In the genomic region with DNA sequence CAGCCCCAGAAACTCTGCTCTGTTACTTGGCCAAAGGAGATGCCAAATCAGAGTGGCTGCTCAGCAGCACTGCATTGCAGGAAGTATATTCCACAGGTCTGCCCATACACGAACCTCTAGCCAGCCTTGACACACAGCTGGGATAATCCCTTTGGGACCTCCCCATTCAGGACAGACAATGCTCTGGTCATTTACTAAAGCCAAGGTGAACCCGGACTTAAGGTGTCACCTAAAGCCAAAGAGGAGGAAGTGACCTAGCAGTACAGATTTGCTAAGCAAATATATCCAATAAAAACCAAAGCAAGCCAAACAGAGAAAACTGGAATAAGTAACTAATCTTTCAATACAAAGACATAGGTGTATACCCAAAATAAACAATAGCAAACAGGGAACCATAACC, we compare ENCODE assay signal across 17 cellular contexts. TPM values are rescaled to one million over a fixed set of nuclear protein-coding genes. Genes with fewer than 3 reads are reported as not detected.
"Had no signal": no experiment of that assay in that cellular context is flagged by ENCODE, and none has a peak within 500 bp of the region (broad histone marks: within the 10 kb centered on the region; RNA-seq: fewer than 3 reads in every experiment).

No MANE protein-coding gene starts in this region.

- DNase-seq: activated T-cell treated with anti-CD3 and anti-CD28 coated beads, Interleukin-2, amount 50 U/mL, for 48 hours; dorsolateral prefrontal cortex; esophagus squamous epithelium; foreskin fibroblast; glutamatergic neuron; immature natural killer cell; left cardiac atrium; naive thymus-derived CD8-positive, alpha-beta T cell; SJCRH30; upper lobe of left lung had no signal

- H3K9me3 ChIP-seq: esophagus squamous epithelium, neutrophil, SJCRH30, upper lobe of left lung had no signal

- H3K27me3 ChIP-seq: dorsolateral prefrontal cortex, esophagus squamous epithelium, neutrophil, right atrium auricular region, SJCRH30, upper lobe of left lung had no signal

- H3K27me3 Mint-ChIP-seq: naive thymus-derived CD8-positive, alpha-beta T cell had no signal

- H3K4me3 ChIP-seq: dorsolateral prefrontal cortex, esophagus squamous epithelium, lung, right atrium auricular region, SJCRH30, smooth muscle cell, upper lobe of left lung had no signal

- H3K27ac ChIP-seq: esophagus squamous epithelium, neutrophil, right atrium auricular region, SJCRH30, upper lobe of left lung had no signal

- FAIRE-seq: bronchial epithelial cell, endometrium had no signal

- H3K4me2 ChIP-seq: smooth muscle cell had no signal

- H3K4me1 ChIP-seq: esophagus squamous epithelium, right atrium auricular region, SJCRH30, upper lobe of left lung had no signal

- H3K4me3 Mint-ChIP-seq: immature natural killer cell; naive thymus-derived CD8-positive, alpha-beta T cell had no signal

RNA-seq across cellular contexts. Expression of a gene that starts 51.5 kb away (rescaled TPM):
- total RNA-seq: bronchial epithelial cell, mononuclear cell, right atrium auricular region, smooth muscle cell had no signal
